In the genomic region with DNA sequence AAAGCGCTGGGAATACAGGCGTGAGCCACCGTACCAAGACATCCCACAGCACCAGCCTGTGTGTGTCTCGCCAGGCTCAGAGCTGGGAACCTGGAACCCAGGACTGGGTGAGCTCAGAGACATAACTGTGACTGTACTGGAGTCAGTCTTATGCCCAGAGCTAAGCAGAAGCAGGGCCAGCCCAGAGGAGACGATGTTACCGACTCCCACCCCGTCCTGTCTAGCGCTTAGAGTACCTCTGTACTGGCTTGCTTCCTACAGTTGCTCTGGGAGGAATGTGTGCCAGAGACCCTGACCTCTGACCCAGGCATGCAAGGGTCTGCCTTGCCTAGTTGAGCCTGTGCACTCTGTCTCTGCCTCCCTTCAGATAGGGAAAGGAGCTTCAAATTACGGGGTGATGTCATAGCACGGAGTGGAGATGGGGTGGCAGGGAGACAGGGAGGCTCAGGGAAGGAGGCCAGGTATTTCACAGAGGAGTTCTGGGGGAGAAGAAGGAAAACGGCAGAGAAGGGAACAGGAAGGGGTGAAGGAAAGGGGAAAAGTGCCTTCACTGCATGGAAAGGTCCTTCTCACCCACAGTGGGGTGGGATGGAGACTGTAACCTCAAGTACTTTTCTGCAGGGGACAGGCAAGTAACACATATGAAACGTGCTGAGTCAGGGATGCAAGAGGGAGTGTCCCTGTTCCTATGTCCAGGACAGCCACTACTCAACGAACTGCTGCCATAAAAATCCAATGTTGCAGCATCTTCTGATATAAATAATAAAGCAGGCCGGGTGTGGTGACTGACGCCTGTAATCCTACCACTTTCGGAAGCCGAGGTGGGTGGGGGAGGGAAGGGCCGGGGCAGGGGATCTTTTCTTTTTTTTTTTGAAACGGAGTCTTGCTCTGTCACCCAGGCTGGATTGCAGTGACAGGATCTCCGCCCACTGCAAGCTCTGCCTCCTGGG, we compare ENCODE assay signal across 8 cellular contexts.
A peak's percentile ranks its signal among the peaks of the same experiment; 100 is the strongest.
DNase-seq lines count a peak whose midpoint lies in the region; ATAC-seq lines count a peak whose summit lies in the region.

No MANE protein-coding gene starts in this region.

- H3K9me3 ChIP-seq in mucosa of rectum (ENCODE audit: control insufficient read depth in 2 of 2, low read length in 2 of 2): no peaks in the 10 kb centered on the region

- H3K27me3 ChIP-seq in mucosa of rectum (ENCODE audit: control insufficient read depth in 2 of 2, insufficient read depth in 2 of 2, low read length in 2 of 2): no peaks in the 10 kb centered on the region

- H3K4me3 ChIP-seq in mucosa of rectum (ENCODE audit: low read length in 2 of 2): peak overlapping the region in 1 of 2 donors; percentile 9

- peaks cover 29 to 34% of the 10 kb centered on the region in 2 donors for H3K4me1 ChIP-seq in mucosa of rectum (ENCODE audit: control insufficient read depth in 2 of 2, insufficient read depth in 2 of 2, low read length in 2 of 2)

- DNase-seq in ACHN (peak; percentile 32), NCI-H2171 (lab: John Stamatoyannopoulos, UW) (peak; percentile 3), dedifferentiated amniotic fluid mesenchymal stem cell (ENCODE audit: extremely low spot score) (peak; percentile 33), activated gamma-delta T cell treated with Interleukin-2 at 50 U/mL for 16 hours (no peak), NCI-H69 (lab: John Stamatoyannopoulos, UW) (no peak)

- peak overlapping the region; percentile 19 to 56 for H3K27ac ChIP-seq in mucosa of rectum (ENCODE audit: low read depth in 2 of 2, low read length in 2 of 2)

- H3K9ac ChIP-seq in mucosa of rectum (ENCODE audit: low read depth in 1 of 2, low read length in 2 of 2): no peak overlapping the region

- ATAC-seq in GM21526 (IDR thresholded peaks at IDR 0.05; ENCODE audit: low FRiP score, unreplicated experiment) (no peak), HG03097 (IDR thresholded peaks at IDR 0.05; ENCODE audit: low FRiP score, unreplicated experiment) (no peak)

- H3K36me3 ChIP-seq in mucosa of rectum (ENCODE audit: control insufficient read depth in 2 of 2, insufficient read depth in 2 of 2, low read length in 2 of 2): peaks cover 0 to 2% of the 10 kb centered on the region in 2 donors

- in situ Hi-C loops in ACHN (cut with HindIII; ENCODE audit: low pct_ligation_motif_present, low pct_unique_long_range_greater_than_20kb, low sequenced_read_pairs): no loop called here

Comparison
In these comparisons a context has a peak if more than half of its experiments do, and no peak if none do; other contexts are left out.
1. DNase-seq: peak in ACHN (single experiment), NCI-H2171 (single experiment) and dedifferentiated amniotic fluid mesenchymal stem cell (single experiment); none in activated gamma-delta T cell treated with Interleukin-2 at 50 U/mL for 16 hours (single experiment) and NCI-H69 (single experiment).